ENCODE assay signal across 24 cellular contexts in the genomic region with DNA sequence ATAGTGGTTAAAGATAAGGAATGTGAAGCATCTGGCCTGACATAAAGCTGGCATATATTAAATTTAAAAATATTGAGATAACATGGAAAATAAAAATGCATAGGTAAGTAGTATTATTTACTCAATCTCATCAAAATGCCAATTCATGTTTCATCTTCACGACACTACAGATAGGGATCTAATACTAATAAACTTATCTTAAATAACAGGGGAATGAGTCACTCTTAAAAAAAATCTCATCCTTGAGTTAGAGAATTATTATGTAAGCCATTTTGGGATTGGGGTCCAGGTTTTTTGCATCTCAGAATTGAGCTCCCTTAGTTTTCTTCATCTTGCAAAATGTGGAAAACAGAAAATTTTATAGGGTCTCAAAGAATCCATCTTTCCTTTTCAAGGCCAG.
"Had no signal": no experiment of that assay in that cellular context is flagged by ENCODE, and none has a peak within 500 bp of the region (broad histone marks: within the 10 kb centered on the region; RNA-seq: fewer than 3 reads in every experiment).

No MANE protein-coding gene starts in this region.

- ATAC-seq: effector memory CD8-positive, alpha-beta T cell; left colon; left ventricle myocardium superior; psoas muscle; right lobe of liver; stimulated activated memory B cell treated with anti-CD40 and anti-IgM and Interleukin-4, amounts not matched to agents 10 μg/mL and 1 μg/mL and 100 μg/mL, for 72 hours had no signal

- H3K27me3 ChIP-seq: esophagus squamous epithelium, neutrophil, right lobe of liver, spleen, tibial artery, upper lobe of left lung, uterus had no signal

- H3K27ac Mint-ChIP-seq: dendritic cell treated with granulocyte-macrophage colony-stimulating factor and Interleukin-4, amounts not matched to agents 40 ng/mL and 50 ng/mL, for 4 days; immature natural killer cell; naive B cell; nephron progenitor cell; stimulated activated memory B cell treated with anti-CD40 and anti-IgM and Interleukin-4, amounts not matched to agents 10 μg/mL and 1 μg/mL and 100 μg/mL, for 72 hours; stimulated activated naive CD8-positive, alpha-beta T cell treated with anti-CD3 and anti-CD28 coated beads, Interleukin-15, Interleukin-2, amounts not matched to agents 100 ng/mL and 50 ng/mL, for 24 hours had no signal

- H3K4me3 Mint-ChIP-seq: dendritic cell treated with granulocyte-macrophage colony-stimulating factor and Interleukin-4, amounts not matched to agents 40 ng/mL and 50 ng/mL, for 4 days; immature natural killer cell; naive B cell; nephron progenitor cell; stimulated activated memory B cell treated with anti-CD40 and anti-IgM and Interleukin-4, amounts not matched to agents 10 μg/mL and 1 μg/mL and 100 μg/mL, for 72 hours; stimulated activated naive CD8-positive, alpha-beta T cell treated with anti-CD3 and anti-CD28 coated beads, Interleukin-15, Interleukin-2, amounts not matched to agents 100 ng/mL and 50 ng/mL, for 24 hours had no signal

- H3K27me3 Mint-ChIP-seq: dendritic cell treated with granulocyte-macrophage colony-stimulating factor and Interleukin-4, amounts not matched to agents 40 ng/mL and 50 ng/mL, for 4 days; effector memory CD8-positive, alpha-beta T cell; naive B cell; stimulated activated memory B cell treated with anti-CD40 and anti-IgM and Interleukin-4, amounts not matched to agents 10 μg/mL and 1 μg/mL and 100 μg/mL, for 72 hours; stimulated activated naive CD8-positive, alpha-beta T cell treated with anti-CD3 and anti-CD28 coated beads, Interleukin-15, Interleukin-2, amounts not matched to agents 100 ng/mL and 50 ng/mL, for 24 hours had no signal

- H3K4me1 Mint-ChIP-seq: immature natural killer cell; naive B cell; stimulated activated memory B cell treated with anti-CD40 and anti-IgM and Interleukin-4, amounts not matched to agents 10 μg/mL and 1 μg/mL and 100 μg/mL, for 72 hours had no signal

- H3K36me3 Mint-ChIP-seq: immature natural killer cell; naive B cell; stimulated activated memory B cell treated with anti-CD40 and anti-IgM and Interleukin-4, amounts not matched to agents 10 μg/mL and 1 μg/mL and 100 μg/mL, for 72 hours had no signal

- DNase-seq: effector memory CD8-positive, alpha-beta T cell; esophagus squamous epithelium; foreskin fibroblast; immature natural killer cell; left colon; left ventricle myocardium superior; mesendoderm; naive B cell; nephron progenitor cell; psoas muscle; retina; right lobe of liver; spleen; stimulated activated CD4-positive, alpha-beta T cell treated with anti-CD3 and anti-CD28 coated beads, Interleukin-15, amount 100 ng/mL, for 24 hours; stimulated activated CD4-positive, alpha-beta T cell treated with anti-CD3 and anti-CD28 coated beads, Interleukin-1b, Interleukin-23, amount 100 ng/mL, for 48 hours; stimulated activated CD4-positive, alpha-beta T cell treated with anti-CD3 and anti-CD28 coated beads, Interleukin-4, amount 100 ng/mL, for 24 hours; tibial artery; upper lobe of left lung; uterus had no signal

- H3K9me3 Mint-ChIP-seq: dendritic cell treated with granulocyte-macrophage colony-stimulating factor and Interleukin-4, amounts not matched to agents 40 ng/mL and 50 ng/mL, for 4 days had no signal

- H3K9me3 ChIP-seq: esophagus squamous epithelium, neutrophil, psoas muscle, right lobe of liver, tibial artery, upper lobe of left lung, uterus had no signal

- H3K36me3 ChIP-seq: esophagus squamous epithelium, neutrophil, right lobe of liver, spleen, tibial artery, upper lobe of left lung, uterus had no signal

- H3K4me3 ChIP-seq: esophagus squamous epithelium, lung, psoas muscle, right lobe of liver, spleen, tibial artery, upper lobe of left lung, uterus had no signal

- H3K4me1 ChIP-seq: psoas muscle, right lobe of liver, spleen, upper lobe of left lung, uterus had no signal

- H3K27ac ChIP-seq: esophagus squamous epithelium, neutrophil, psoas muscle, right lobe of liver, spleen, tibial artery, upper lobe of left lung, uterus had no signal
